In the genomic region with DNA sequence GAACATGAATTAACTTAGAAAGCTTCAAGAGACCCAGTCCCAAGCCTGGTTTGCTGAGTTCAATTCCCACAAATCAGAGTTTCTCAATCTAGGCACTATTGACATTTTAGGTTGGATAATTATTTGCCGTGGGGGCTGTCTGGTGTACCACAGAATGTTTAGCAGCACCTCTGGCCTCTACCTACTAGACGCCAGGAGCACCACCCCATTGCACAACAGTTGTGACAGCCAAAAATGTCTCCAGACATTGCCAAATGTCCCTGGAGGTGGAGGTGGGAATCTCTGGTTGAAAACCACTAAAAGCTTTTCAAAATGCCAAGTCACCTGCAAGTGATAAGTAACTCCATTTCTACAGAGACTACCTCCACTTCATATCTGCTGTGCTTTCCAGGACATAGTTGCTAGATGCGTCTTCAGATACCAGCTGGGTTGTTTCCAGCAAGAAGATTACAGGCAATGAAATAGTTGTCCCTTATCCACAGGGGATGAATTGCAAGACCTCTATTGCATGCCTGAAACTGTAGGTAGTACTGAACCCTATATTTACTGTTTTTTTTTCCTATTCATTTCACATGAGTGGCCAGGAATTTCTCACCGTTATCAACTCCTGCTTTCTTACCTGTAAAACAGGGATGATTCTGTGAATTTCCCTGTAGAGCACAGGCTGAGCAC, we compare ENCODE assay signal across 24 cellular contexts.
"Had no signal": no experiment of that assay in that cellular context is flagged by ENCODE, and none has a peak within 500 bp of the region (broad histone marks: within the 10 kb centered on the region; RNA-seq: fewer than 3 reads in every experiment).

No MANE protein-coding gene starts in this region.

- DNase-seq: cerebellar nuclear complex; dorsolateral prefrontal cortex; effector CD4-positive, alpha-beta T cell; foreskin fibroblast; gastrocnemius medialis; heart left ventricle; left cardiac atrium; left ventricle myocardium inferior; lower lobe of right lung; natural killer cell; right cardiac atrium; spleen; stimulated activated CD4-positive, alpha-beta T cell treated with anti-CD3 and anti-CD28 coated beads, Interleukin-4, amount 100 ng/mL, for 4 hours; stimulated activated naive CD8-positive, alpha-beta T cell treated with anti-CD3 and anti-CD28 coated beads, Interleukin-15, Interleukin-2, amounts not matched to agents 100 U/mL and 50 U/mL, for 24 hours; substantia nigra; testis; tibial artery; upper lobe of left lung had no signal

- H3K36me3 ChIP-seq: gastrocnemius medialis, heart left ventricle, lower lobe of right lung, prostate gland, upper lobe of left lung had no signal

- H3K4me1 ChIP-seq: gastrocnemius medialis, heart left ventricle, left ventricle myocardium inferior, lower lobe of right lung, prostate gland, spleen, testis, tibial artery, upper lobe of left lung had no signal

- ATAC-seq: esophagus mucosa; gastrocnemius medialis; heart left ventricle; left cardiac atrium; lower lobe of right lung; natural killer cell; right cardiac atrium; stimulated activated memory B cell treated with anti-CD40 and anti-IgM and Interleukin-4, amounts not matched to agents 10 μg/mL and 1 μg/mL and 100 μg/mL, for 72 hours; stimulated activated naive CD8-positive, alpha-beta T cell treated with anti-CD3 and anti-CD28 coated beads, Interleukin-15, Interleukin-2, amounts not matched to agents 100 U/mL and 50 U/mL, for 24 hours had no signal

- H3K27ac ChIP-seq: dorsolateral prefrontal cortex, epithelial cell of prostate, gastrocnemius medialis, heart left ventricle, hepatocyte, left ventricle myocardium inferior, lower lobe of right lung, prostate gland, skin epidermis, spleen, testis, tibial artery, upper lobe of left lung had no signal

- H3K79me2 ChIP-seq: hepatocyte had no signal

- H3K27me3 ChIP-seq: dorsolateral prefrontal cortex, gastrocnemius medialis, heart left ventricle, hepatocyte, spleen, testis, tibial artery, upper lobe of left lung had no signal

- H3K4me2 ChIP-seq: hepatocyte had no signal

- H3K4me3 ChIP-seq: dorsolateral prefrontal cortex, gastrocnemius medialis, heart left ventricle, hepatocyte, left ventricle myocardium inferior, lower lobe of right lung, prostate gland, skin epidermis, spleen, testis, tibial artery, upper lobe of left lung had no signal
